ENCODE assay signal across 8 cellular contexts in the genomic region with DNA sequence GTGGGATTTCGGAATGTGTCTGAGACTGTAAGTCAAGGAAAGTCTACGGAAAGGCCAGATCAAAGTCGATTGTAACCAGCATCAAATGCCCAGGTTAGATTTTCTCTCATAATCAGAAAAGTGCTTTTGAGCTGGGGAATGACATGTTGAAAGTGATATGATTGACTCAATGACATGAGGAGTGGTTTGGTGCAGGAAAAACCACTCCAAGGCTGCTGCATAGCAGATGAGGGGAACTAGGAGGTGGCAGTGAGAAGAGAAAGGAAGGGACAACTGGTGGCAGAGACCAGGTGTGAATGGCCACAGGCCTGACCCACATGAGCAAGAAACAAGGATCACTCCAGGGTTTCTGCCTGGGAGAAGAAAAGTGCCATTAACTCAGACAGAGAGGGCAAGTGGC. TPM values are rescaled to one million over a fixed set of nuclear protein-coding genes. Genes with fewer than 3 reads are reported as not detected.
DNase-seq lines count a peak whose midpoint lies in the region; FAIRE-seq and TF ChIP-seq lines count a peak whose summit lies in the region.

No MANE protein-coding gene starts in this region.

- H4K20me1 ChIP-seq in KMS-11 (ENCODE audit: insufficient read depth), result no peaks in the 10 kb centered on the region

- POLR2A ChIA-PET in AG04450 (lab: Yijun Ruan, JAX), result interaction anchor here (1.6 kb wide), 1 partner anchor 10 kb away, joined by 6 read pairs; no protein-coding TSS in a partner anchor

- peak overlapping the region; percentile 91 for H2AFZ ChIP-seq in KMS-11 (ENCODE audit: low read depth)

- peak overlapping the region; percentile 95 for H3K4me2 ChIP-seq in KMS-11

- no peak for DNase-seq in AG04450 (ENCODE audit: low read depth, low spot score)
- DNase-seq in myocyte (ENCODE audit: low read depth), result peak; percentile 39
- DNase-seq in NCI-H2029 (lab: John Stamatoyannopoulos, UW), result no peak
- DNase-seq in H54 (ENCODE audit: insufficient read length, low spot score), result no peak
- DNase-seq in HuH-7 (ENCODE audit: low spot score), result no peak
- DNase-seq in occipital lobe (lab: John Stamatoyannopoulos, UW), result no peak

- H3K9ac ChIP-seq in KMS-11, result peak overlapping the region; percentile 88

- no peaks in the 10 kb centered on the region; the same call in 1 of the 2 replicates for H3K9me3 ChIP-seq in AG04450 (ENCODE audit: control insufficient read depth, insufficient read depth, low read length)

- no peak for TF ChIP-seq POLR2A in H54 (IDR thresholded peaks at IDR 0.05; ENCODE audit: low read depth, low read length)

- TF ChIP-seq CTCF in AG04450 (IDR thresholded peaks at IDR 0.05; ENCODE audit: low read depth, low read length) (no peak), KMS-11 (conservative IDR thresholded peaks at IDR 0.05; ENCODE audit: low read depth, low read length) (no peak)

- H3K27ac ChIP-seq in AG04450 (ENCODE audit: low read depth, low read length) (peak overlapping the region; percentile 81), KMS-11 (no peak overlapping the region), cingulate gyrus (ENCODE audit: low read depth, low read length) (peak overlapping the region; percentile 88)

- no peak for FAIRE-seq in H54 (lab: Jason Lieb, UNC)

- peaks cover 11% of the 10 kb centered on the region; the same call in 1 of the 2 replicates for H3K79me2 ChIP-seq in KMS-11 (ENCODE audit: insufficient read depth, low read depth)

- peaks cover 33% of the 10 kb centered on the region for H3K4me1 ChIP-seq in KMS-11 (ENCODE audit: low read depth, poor library complexity, severe bottlenecking)

- no peaks in the 10 kb centered on the region for H3K27me3 ChIP-seq in AG04450 (ENCODE audit: control insufficient read depth, insufficient read depth, low read length)
- no peaks in the 10 kb centered on the region for H3K27me3 ChIP-seq in KMS-11 (ENCODE audit: insufficient read depth, low read depth)

- H3K4me3 ChIP-seq in AG04450 (ENCODE audit: low read depth, low read length), result peak overlapping the region; percentile 97
- peak overlapping the region; percentile 88 for H3K4me3 ChIP-seq in KMS-11 (IDR thresholded peaks at IDR 0.05; ENCODE audit: insufficient read depth, low read depth, low read length)

- H3K36me3 ChIP-seq in KMS-11 (ENCODE audit: insufficient read depth), result no peaks in the 10 kb centered on the region

- CTCF ChIA-PET in AG04450 (lab: Charles Lee), result no interaction called here

RNA-seq across cellular contexts. Expression of a gene that starts 0.8 kb away (rescaled TPM):
- 31.4 and 38.8 TPM in 2 replicates for polyA plus RNA-seq in AG04450 (2011; rRNA removed)
- polyA minus RNA-seq in AG04450 (2011; rRNA and poly(A)+ RNA removed), result 78.9 and 99.2 TPM in 2 replicates
- 31.3 and 36.6 TPM in 2 replicates for total RNA-seq in myocyte
- 29.8 TPM for polyA plus RNA-seq in myocyte (2012)
- total RNA-seq in occipital lobe, result 17.3 TPM

RNA-seq across cellular contexts. Expression of a gene that starts 20.9 kb away (rescaled TPM):
- 6.8 and 9.3 TPM in 2 replicates for polyA plus RNA-seq in AG04450 (2011; rRNA removed)
- 4.4 and 5.3 TPM in 2 replicates for polyA minus RNA-seq in AG04450 (2011; rRNA and poly(A)+ RNA removed)
- 1.5 and 2.1 TPM in 2 replicates for total RNA-seq in myocyte
- polyA plus RNA-seq in myocyte (2012), result 2.1 TPM
- 1.9 TPM for total RNA-seq in occipital lobe
